1 cellular context compared by ENCODE assay signal in the genomic region with DNA sequence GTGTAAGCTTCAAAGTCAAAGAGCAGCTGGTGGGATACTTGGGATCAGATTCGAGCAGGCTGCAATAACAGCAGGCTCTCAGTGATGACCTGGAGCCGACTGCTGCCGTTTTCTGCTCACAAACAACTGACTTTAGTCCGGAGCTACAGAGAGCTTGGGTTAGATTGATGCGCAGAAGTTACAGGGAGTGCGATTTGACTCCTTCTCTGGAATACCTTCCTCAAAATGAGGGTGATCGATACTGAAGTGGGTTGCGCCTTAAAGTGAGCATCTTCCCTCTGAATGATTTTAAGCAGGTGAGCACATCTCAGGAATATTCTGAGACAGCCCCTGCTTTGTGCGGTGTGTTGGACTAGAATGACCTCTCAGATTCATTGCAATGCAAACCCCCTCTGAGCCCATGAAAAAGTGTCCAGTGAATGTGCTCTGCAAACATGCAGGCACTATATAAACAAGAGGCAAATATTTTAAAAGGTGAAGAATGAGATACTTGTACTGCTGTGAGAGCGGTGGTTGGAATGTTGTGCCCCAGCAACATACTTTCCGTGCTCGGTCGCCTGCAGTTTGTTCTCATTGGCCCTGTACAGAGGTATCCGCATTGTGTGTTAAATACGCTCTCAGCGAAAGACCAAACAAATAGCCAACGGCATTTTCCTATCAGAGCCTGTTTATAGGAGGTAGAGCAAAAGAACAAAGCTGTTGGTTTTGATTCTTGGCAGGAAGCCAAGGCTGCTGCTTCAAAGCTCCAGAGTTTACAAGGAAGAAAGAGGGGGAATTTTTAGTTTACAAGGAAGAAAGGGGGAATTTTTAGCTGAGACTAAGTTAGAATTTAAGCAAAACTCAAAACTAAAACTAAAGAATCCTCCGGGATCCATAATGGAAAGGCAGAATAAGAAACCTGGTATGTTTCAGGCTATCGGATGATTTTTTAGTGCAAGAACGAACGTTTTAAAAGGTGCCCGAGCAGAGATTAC.
A peak's percentile ranks its signal among the peaks of the same experiment; 100 is the strongest.
TF ChIP-seq lines count a peak whose summit lies in the region.

No MANE protein-coding gene starts in this region.

TF ChIP-seq in HepG2, 621 proteins besides CTCF, POLR2A, EP300 and RAD21 (continued from another document and continues in another):
- TF ChIP-seq ZHX2 (IDR thresholded peaks at IDR 0.05; ENCODE audit: low read depth): peak; percentile 31; the same call in 1 of the 2 replicates
- TF ChIP-seq ZHX2 (CRISPR knock-in tag; IDR thresholded peaks at IDR 0.05; ENCODE audit: borderline replicate concordance): peak; percentile 79; the same call in 1 of the 2 replicates
- peak; percentile 77; the same call in 1 of the 2 replicates for TF ChIP-seq GATA4 (IDR thresholded peaks at IDR 0.05; ENCODE audit: borderline replicate concordance, low read depth)
- TF ChIP-seq POLR2AphosphoS2 (IDR thresholded peaks at IDR 0.05; ENCODE audit: low read depth, low read length): peak; percentile 85
- no peak for TF ChIP-seq DNMT3B (CRISPR knock-in tag; conservative IDR thresholded peaks at IDR 0.05)
- peak; percentile 90; the same call in 1 of the 2 replicates for TF ChIP-seq SP140L (CRISPR knock-in tag; IDR thresholded peaks at IDR 0.05; ENCODE audit: borderline replicate concordance)
- TF ChIP-seq, protein P1, sequence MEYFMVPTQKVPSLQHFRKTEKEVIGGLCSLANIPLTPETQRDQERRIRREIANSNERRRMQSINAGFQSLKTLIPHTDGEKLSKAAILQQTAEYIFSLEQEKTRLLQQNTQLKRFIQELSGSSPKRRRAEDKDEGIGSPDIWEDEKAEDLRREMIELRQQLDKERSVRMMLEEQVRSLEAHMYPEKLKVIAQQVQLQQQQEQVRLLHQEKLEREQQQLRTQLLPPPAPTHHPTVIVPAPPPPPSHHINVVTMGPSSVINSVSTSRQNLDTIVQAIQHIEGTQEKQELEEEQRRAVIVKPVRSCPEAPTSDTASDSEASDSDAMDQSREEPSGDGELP (IDR thresholded peaks at IDR 0.05; ENCODE audit: borderline replicate concordance, low read depth): peak; percentile 23; the same call in 1 of the 2 replicates
- TF ChIP-seq DMAP1 (CRISPR knock-in tag; IDR thresholded peaks at IDR 0.05): peak; percentile 64; the same call in 1 of the 2 replicates
- TF ChIP-seq CREM (IDR thresholded peaks at IDR 0.05): peak; percentile 82
- TF ChIP-seq CREM (CRISPR knock-in tag; IDR thresholded peaks at IDR 0.05): no peak
- TF ChIP-seq MXI1 (IDR thresholded peaks at IDR 0.05; ENCODE audit: borderline replicate concordance, low read depth, low read length): peak; percentile 76; the same call in 2 of the 3 replicates
- no peak for TF ChIP-seq ZBTB1 (CRISPR knock-in tag; IDR thresholded peaks at IDR 0.05; ENCODE audit: borderline replicate concordance)
- peak; percentile 98 for TF ChIP-seq NFIC (IDR thresholded peaks at IDR 0.05; ENCODE audit: low read length)
- TF ChIP-seq MLXIP (CRISPR knock-in tag; IDR thresholded peaks at IDR 0.05; ENCODE audit: borderline replicate concordance): no peak
- peak in 1 of 2 experiments; percentile 62; a peak in 1 of 4 replicates for TF ChIP-seq KLF16 (CRISPR knock-in tag; IDR thresholded peaks at IDR 0.05)
- peak; percentile 92 for TF ChIP-seq IKZF5 (CRISPR knock-in tag; IDR thresholded peaks at IDR 0.05)
- TF ChIP-seq, protein P2, sequence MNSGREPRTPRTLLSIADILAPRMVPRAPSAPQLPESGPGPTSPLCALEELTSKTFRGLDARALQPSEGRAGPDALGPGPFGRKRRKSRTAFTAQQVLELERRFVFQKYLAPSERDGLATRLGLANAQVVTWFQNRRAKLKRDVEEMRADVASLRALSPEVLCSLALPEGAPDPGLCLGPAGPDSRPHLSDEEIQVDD (CRISPR knock-in tag; IDR thresholded peaks at IDR 0.05; ENCODE audit: borderline replicate concordance): no peak
- peak; percentile 45; the same call in 1 of the 2 replicates for TF ChIP-seq ZBTB2 (CRISPR knock-in tag; IDR thresholded peaks at IDR 0.05; ENCODE audit: low read depth)
- peak; percentile 63; the same call in 1 of the 2 replicates for TF ChIP-seq MIER2 (CRISPR knock-in tag; IDR thresholded peaks at IDR 0.05)
- no peak for TF ChIP-seq ZNF546 (CRISPR knock-in tag; conservative IDR thresholded peaks at IDR 0.05)
- TF ChIP-seq ZMAT5 (CRISPR knock-in tag; IDR thresholded peaks at IDR 0.05; ENCODE audit: borderline replicate concordance, low read depth): no peak
- no peak for TF ChIP-seq RFX3 (CRISPR knock-in tag; IDR thresholded peaks at IDR 0.05)
- 0 out of 2 replicates have a peak, but pooled peaks have one; percentile 53 for TF ChIP-seq ATF3 (CRISPR knock-in tag; IDR thresholded peaks at IDR 0.05)
- TF ChIP-seq ARNT2 (CRISPR knock-in tag; IDR thresholded peaks at IDR 0.05; ENCODE audit: low read depth): peak; percentile 29; the same call in 1 of the 2 replicates
- no peak; the same call in 1 of the 2 replicates for TF ChIP-seq ZNF737 (CRISPR knock-in tag; IDR thresholded peaks at IDR 0.05; ENCODE audit: borderline replicate concordance)
- no peak for TF ChIP-seq ZNF720 (CRISPR knock-in tag; IDR thresholded peaks at IDR 0.05)
- TF ChIP-seq ONECUT2 (CRISPR knock-in tag; IDR thresholded peaks at IDR 0.05): peak; percentile 23; the same call in 1 of the 2 replicates
- peak; percentile 96 for TF ChIP-seq NCOA2 (CRISPR knock-in tag; IDR thresholded peaks at IDR 0.05)
- TF ChIP-seq KDM6A (CRISPR knock-in tag; IDR thresholded peaks at IDR 0.05; ENCODE audit: low read depth): peak; percentile 94
- 0 out of 2 replicates have a peak, but pooled peaks have one; percentile 78 for TF ChIP-seq MZF1 (CRISPR knock-in tag; IDR thresholded peaks at IDR 0.05; ENCODE audit: borderline replicate concordance)
- TF ChIP-seq ZNF281 (CRISPR knock-in tag; IDR thresholded peaks at IDR 0.05; ENCODE audit: borderline replicate concordance): peak; percentile 88
- TF ChIP-seq, protein P3, sequence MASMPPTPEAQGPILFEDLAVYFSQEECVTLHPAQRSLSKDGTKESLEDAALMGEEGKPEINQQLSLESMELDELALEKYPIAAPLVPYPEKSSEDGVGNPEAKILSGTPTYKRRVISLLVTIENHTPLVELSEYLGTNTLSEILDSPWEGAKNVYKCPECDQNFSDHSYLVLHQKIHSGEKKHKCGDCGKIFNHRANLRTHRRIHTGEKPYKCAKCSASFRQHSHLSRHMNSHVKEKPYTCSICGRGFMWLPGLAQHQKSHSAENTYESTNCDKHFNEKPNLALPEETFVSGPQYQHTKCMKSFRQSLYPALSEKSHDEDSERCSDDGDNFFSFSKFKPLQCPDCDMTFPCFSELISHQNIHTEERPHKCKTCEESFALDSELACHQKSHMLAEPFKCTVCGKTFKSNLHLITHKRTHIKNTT (CRISPR knock-in tag; IDR thresholded peaks at IDR 0.05): no peak
- TF ChIP-seq RARA (CRISPR knock-in tag; IDR thresholded peaks at IDR 0.05): peak; percentile 77
- TF ChIP-seq ZSCAN29 (CRISPR knock-in tag; conservative IDR thresholded peaks at IDR 0.05): peak; percentile 48; the same call in 1 of the 2 replicates
